ENCODE assay signal across 11 cellular contexts in genomic region chr7:35200170-35200569, GRCh38. TPM values are rescaled to one million over a fixed set of nuclear protein-coding genes. Genes with fewer than 3 reads are reported as not detected.
DNase-seq lines count a peak whose midpoint lies in the region; ATAC-seq and TF ChIP-seq lines count a peak whose summit lies in the region.
"Not testable (repeated sequence)": the region's sequence is repeated elsewhere in the genome, so short reads cannot be mapped to it uniquely, and the experiment has no call there.
"Had no signal": no experiment of that assay in that cellular context is flagged by ENCODE, and none has a peak within 500 bp of the region (broad histone marks: within the 10 kb centered on the region; RNA-seq: fewer than 3 reads in every experiment).

No MANE protein-coding gene starts in this region.

- not testable (repeated sequence) for H2AFZ ChIP-seq in PC-9

- not testable (repeated sequence) for H3K4me1 ChIP-seq in HAP-1, foreskin keratinocyte
- peaks cover 39% of the 10 kb centered on the region for H3K4me1 ChIP-seq in PC-9 (replicated peaks; ENCODE audit: insufficient read depth)

- not testable (repeated sequence) for BruUV-seq in Calu3 (replicated peaks; lab: Mats Ljungman, UMichigan); PC-9 (replicated peaks; lab: Mats Ljungman, UMichigan)

- H3K36me3 ChIP-seq in HAP-1 (replicated peaks); PC-9 (ENCODE audit: low read depth): not testable (repeated sequence)

- H3K4me3 Mint-ChIP-seq in Calu3 (ENCODE audit: low read depth, unreplicated experiment), result not testable (repeated sequence)

- not testable (repeated sequence) for H3K4me1 Mint-ChIP-seq in Calu3 (ENCODE audit: low read depth, unreplicated experiment)

- not testable (repeated sequence) for H3K27me3 Mint-ChIP-seq in Calu3 (ENCODE audit: unreplicated experiment)

- not testable (repeated sequence) for H3K36me3 Mint-ChIP-seq in Calu3 (ENCODE audit: insufficient read depth, unreplicated experiment)

- H3K9me3 ChIP-seq in HAP-1; PC-9 (ENCODE audit: insufficient read depth, low read depth): not testable (repeated sequence)

- not testable (repeated sequence) for H3K9me2 ChIP-seq in PC-9 (ENCODE audit: insufficient read depth)

- not testable (repeated sequence) for H3K4me3 ChIP-seq in HAP-1, PC-9

- in situ Hi-C loops in HAP-1 (cut with MboI; ENCODE audit: low sequenced_read_pairs), result not testable (repeated sequence)

- POLR2A ChIA-PET in PC-9 (lab: Charles Lee; ENCODE audit: unreplicated experiment), result not testable (repeated sequence)

- not testable (repeated sequence) for H3K79me2 ChIP-seq in PC-9 (ENCODE audit: low read depth)

- DNase-seq in Calu3 (peak; percentile 42), HAP-1 (ENCODE audit: low spot score in 2 of 2) (peak; percentile 69 to 73), NCI-H1417 (lab: John Stamatoyannopoulos, UW) (peak in 2 of 3 experiments; percentile 29 to 67), NCI-H345 (lab: John Stamatoyannopoulos, UW) (peak; percentile 73), PC-9 (peak; percentile 21 to 80), foreskin keratinocyte (peak in 1 of 2 donors; percentile 26), kidney tubule cell (ENCODE audit: low spot score) (peak; percentile 35)

- CTCF ChIA-PET in Calu3 (lab: Charles Lee); PC-9 (lab: Charles Lee): not testable (repeated sequence)

- H3K27me3 ChIP-seq in HAP-1 (ENCODE audit: low read depth); PC-9 (ENCODE audit: insufficient read depth, low read depth); foreskin keratinocyte: not testable (repeated sequence)

- not testable (repeated sequence) for H3K27ac Mint-ChIP-seq in Calu3 (ENCODE audit: unreplicated experiment)

- H3K27ac ChIP-seq in PC-9, result peak overlapping the region; percentile 91; the same call in 1 of the 2 replicates
- not testable (repeated sequence) for H3K27ac ChIP-seq in foreskin keratinocyte

- H3F3A ChIP-seq in PC-9 (ENCODE audit: insufficient read depth, low read depth), result peaks cover 17% of the 10 kb centered on the region

- not testable (repeated sequence) for H3K9me3 Mint-ChIP-seq in Calu3 (ENCODE audit: low read depth, unreplicated experiment)

- H3K4me2 ChIP-seq in PC-9, result peak overlapping the region; percentile 51

- not testable (repeated sequence) for TF ChIP-seq CTCF in Calu3 (IDR thresholded peaks at IDR 0.05; ENCODE audit: unreplicated experiment); PC-9 (conservative IDR thresholded peaks at IDR 0.05); foreskin keratinocyte (conservative IDR thresholded peaks at IDR 0.05)

- H4K20me1 ChIP-seq in PC-9 (ENCODE audit: insufficient read depth), result not testable (repeated sequence)

- ATAC-seq in foreskin keratinocyte, result peak; percentile 42

- intact Hi-C loops in Calu3 (cut with micrococcal nuclease; ENCODE audit: unreplicated experiment), result loop anchor here (10.0 kb wide), 1 partner anchor 225 kb away; no protein-coding TSS in a partner anchor
- intact Hi-C loops in PC-9 (cut with micrococcal nuclease; ENCODE audit: unreplicated experiment), result not testable (repeated sequence)

RNA-seq across cellular contexts. Expression of gene TBX20, which starts 53.7 kb away (rescaled TPM):
- total RNA-seq in Calu3 (2022) (3.3 and 3.4 TPM in 2 replicates), PC-9 (2021) (1.1 and 1.7 TPM in 2 replicates), foreskin keratinocyte (not detected in 2 replicates)
- not detected in 2 replicates for polyA plus RNA-seq in foreskin keratinocyte
- total RNA-seq: CD4-positive, alpha-beta memory T cell; G401; GM12878 had no signal
- polyA plus RNA-seq: AG04450; CD4-positive, alpha-beta memory T cell; GM12878 had no signal
